In genomic region chr14:75147423-75148071, GRCh38 we compare ENCODE assay signal across 8 cellular contexts. TPM values are rescaled to one million over a fixed set of nuclear protein-coding genes. Genes with fewer than 3 reads are reported as not detected.
DNase-seq lines count a peak whose midpoint lies in the region; ATAC-seq and TF ChIP-seq lines count a peak whose summit lies in the region.

No MANE protein-coding gene starts in this region.

- WGBS in adrenal gland, 4 donors: 19 to 36% (median 31%) methylated on average over 11 to 13 of the region's 13 CpGs

- no peaks in the 10 kb centered on the region for H3K9me3 Mint-ChIP-seq in osteocyte (ENCODE audit: unreplicated experiment)

- peak overlapping the region; percentile 58 to 99 (median 91) for H3K27ac ChIP-seq in adrenal gland

- H3K4me1 Mint-ChIP-seq in osteocyte (ENCODE audit: unreplicated experiment): peaks cover 42% of the 10 kb centered on the region

- ATAC-seq in HG02588 (IDR thresholded peaks at IDR 0.05; ENCODE audit: unreplicated experiment) (no peak), HG02798 (IDR thresholded peaks at IDR 0.05; ENCODE audit: poor library complexity, unreplicated experiment) (no peak)

- intact Hi-C loops in adrenal gland (cut with DNase I) (loop anchor here in 1 of 2 donors (10.0 kb wide), 1 partner anchor 127 kb away; the partner anchor contains the start of gene FOS), cardiac septum (cut with DNase I) (loop anchor here (5.0 kb wide), 1 partner anchor 130 kb away; the partner anchor contains the start of gene FOS)

- peaks cover 26 to 68% of the 10 kb centered on the region in 2 donors for H3K4me1 ChIP-seq in adrenal gland (replicated peaks in 1 of 2)

- peak overlapping the region; percentile 62 for H3K4me3 Mint-ChIP-seq in osteocyte (ENCODE audit: unreplicated experiment)

- H3K27me3 ChIP-seq in H7 (ENCODE audit: control insufficient read depth, insufficient read depth, low read length): no peaks in the 10 kb centered on the region
- no peaks in the 10 kb centered on the region for H3K27me3 ChIP-seq in adrenal gland

- TF ChIP-seq CTCF in adrenal gland (IDR thresholded peaks at IDR 0.05) (peak; percentile 13 to 62 (median 52)), osteocyte (IDR thresholded peaks at IDR 0.05) (peak; percentile 71)

- peak; percentile 76 for DNase-seq in H7
- peak; percentile 61 to 93 (median 87) for DNase-seq in adrenal gland
- peak; percentile 81 for DNase-seq in cardiac septum (ENCODE audit: low spot score)
- DNase-seq in osteocyte (ENCODE audit: extremely low spot score, unreplicated experiment): peak; percentile 90
- no peak for DNase-seq in SHP77 treated with DMSO at 0.1 percent for 48 hours (lab: John Stamatoyannopoulos, UW)
- DNase-seq in NOMO-1 (lab: John Stamatoyannopoulos, UW; ENCODE audit: unreplicated experiment in 2 of 2): no peak

- H3K4me3 ChIP-seq in H7 (ENCODE audit: insufficient read depth, low read depth, low read length) (no peak overlapping the region), adrenal gland (peak overlapping the region in 1 of 4 donors; percentile 19)

- TF ChIP-seq POLR2A in adrenal gland (IDR thresholded peaks at IDR 0.05): peak in 1 of 2 donors; percentile 43

- no peaks in the 10 kb centered on the region for H3K27me3 Mint-ChIP-seq in osteocyte (ENCODE audit: unreplicated experiment)

- peak overlapping the region; percentile 99 for H3K27ac Mint-ChIP-seq in osteocyte (ENCODE audit: unreplicated experiment)

- H3K36me3 ChIP-seq in H7 (replicated peaks; ENCODE audit: control insufficient read depth, insufficient read depth, low read length): peaks cover 1% of the 10 kb centered on the region
- peaks cover 0 to 11% of the 10 kb centered on the region in 2 donors for H3K36me3 ChIP-seq in adrenal gland (replicated peaks in 1 of 2)

- no peaks in the 10 kb centered on the region for H3K9me3 ChIP-seq in adrenal gland (replicated peaks in 1 of 3)

- H3K36me3 Mint-ChIP-seq in osteocyte (ENCODE audit: unreplicated experiment): peaks cover 32% of the 10 kb centered on the region

RNA-seq across cellular contexts. Expression of gene NEK9, which starts 20.7 kb away (rescaled TPM):
- 23.0 and 38.4 TPM in 2 replicates for total RNA-seq in H7 (2014; rRNA removed; shearing (Covaris generic))
- total RNA-seq in adrenal gland: 100 to 1,000 TPM in 4 of 8 donors, 10 to 100 TPM in 4; 66.9 to 165 (median 92.9) TPM
- polyA plus RNA-seq in adrenal gland: 10 to 100 TPM; 51.7 to 73.6 (median 62.6) TPM
- total RNA-seq in cardiac septum: 115 TPM
- total RNA-seq in osteocyte: 116 and 117 TPM in 2 replicates

RNA-seq across cellular contexts. Expression of gene TMED10, which starts 28.9 kb away (rescaled TPM):
- 151 and 240 TPM in 2 replicates for total RNA-seq in H7 (2014; rRNA removed; shearing (Covaris generic))
- total RNA-seq in adrenal gland (100 to 1,000 TPM; 156 to 509 (median 319) TPM), cardiac septum (283 TPM), osteocyte (380 and 409 TPM in 2 replicates)
- polyA plus RNA-seq in adrenal gland: 100 to 1,000 TPM in 1 of 3 donors, 10 to 100 TPM in 2; 33.7 to 532 (median 65.3) TPM

Comparison
In these comparisons a context has a peak if more than half of its experiments do, and no peak if none do; other contexts are left out.
1. DNase-seq: peak in H7 (single experiment), adrenal gland (7 of 7), cardiac septum (single experiment) and osteocyte (single experiment); none in SHP77 treated with DMSO at 0.1 percent for 48 hours (single experiment) and NOMO-1 (0 of 2).